Comparison of ENCODE assay signal across 14 cellular contexts in genomic region chr11:15667127-15667725, GRCh38.
"Had no signal": no experiment of that assay in that cellular context is flagged by ENCODE, and none has a peak within 500 bp of the region (broad histone marks: within the 10 kb centered on the region; RNA-seq: fewer than 3 reads in every experiment).

No MANE protein-coding gene starts in this region.

- DNase-seq: activated CD8-positive, alpha-beta memory T cell treated with anti-CD3 and anti-CD28 coated beads, Interleukin-2, amount 50 U/mL, for 48 hours; activated naive CD4-positive, alpha-beta T cell; central memory CD4-positive, alpha-beta T cell; cortex of kidney; effector CD8-positive, alpha-beta T cell; heart left ventricle; stimulated activated CD4-positive, alpha-beta T cell treated with anti-CD3 and anti-CD28 coated beads, Interleukin-15, amount 100 ng/mL, for 24 hours; stimulated activated CD4-positive, alpha-beta T cell treated with anti-CD3 and anti-CD28 coated beads, Interleukin-4, amount 100 ng/mL, for 24 hours; T-helper 17 cell had no signal

- H3K27me3 ChIP-seq: heart left ventricle had no signal

- H3K4me1 Mint-ChIP-seq: memory B cell, T-helper 17 cell had no signal

- H3K4me3 Mint-ChIP-seq: memory B cell; stimulated activated naive CD8-positive, alpha-beta T cell treated with anti-CD3 and anti-CD28 coated beads, Interleukin-15, Interleukin-2, amounts not matched to agents 100 ng/mL and 50 ng/mL, for 24 hours; T-helper 17 cell had no signal

- H3K9me3 Mint-ChIP-seq: stimulated activated naive CD8-positive, alpha-beta T cell treated with anti-CD3 and anti-CD28 coated beads, Interleukin-15, Interleukin-2, amounts not matched to agents 100 ng/mL and 50 ng/mL, for 24 hours had no signal

- H3K9me3 ChIP-seq: thoracic aorta had no signal

- H3K27ac ChIP-seq: epithelial cell of prostate, heart left ventricle, thoracic aorta had no signal

- H3K36me3 Mint-ChIP-seq: memory B cell had no signal

- H3K27ac Mint-ChIP-seq: memory B cell; stimulated activated naive CD8-positive, alpha-beta T cell treated with anti-CD3 and anti-CD28 coated beads, Interleukin-15, Interleukin-2, amounts not matched to agents 100 ng/mL and 50 ng/mL, for 24 hours; T-helper 17 cell had no signal

- H3K36me3 ChIP-seq: heart left ventricle, thoracic aorta had no signal

- H3K4me3 ChIP-seq: heart left ventricle, thoracic aorta had no signal

- FAIRE-seq: frontal cortex had no signal
